In genomic region chr6:149271348-149272340, GRCh38 we compare ENCODE assay signal across 1 cellular context.
TF ChIP-seq lines count a peak whose summit lies in the region.

No MANE protein-coding gene starts in this region.

TF ChIP-seq in H1, 55 proteins besides CTCF, POLR2A, EP300 and RAD21 (continued from another document):
- TF ChIP-seq CHD7 (IDR thresholded peaks at IDR 0.05; ENCODE audit: insufficient replicate concordance, low read length) (no peak), POU5F1 (IDR thresholded peaks at IDR 0.05; ENCODE audit: low read depth, low read length) (no peak), EGR1 (IDR thresholded peaks at IDR 0.05; ENCODE audit: borderline replicate concordance, low read depth, low read length) (no peak), RXRA (IDR thresholded peaks at IDR 0.05; ENCODE audit: insufficient read depth, low read depth, low read length) (no peak), PHF8 (conservative IDR thresholded peaks at IDR 0.05; ENCODE audit: low read depth, low read length) (no peak), SAP30 (IDR thresholded peaks at IDR 0.05; ENCODE audit: insufficient read depth, insufficient replicate concordance, low read length) (no peak), YY1 (IDR thresholded peaks at IDR 0.05; ENCODE audit: low read depth, low read length) (no peak), SUZ12 (IDR thresholded peaks at IDR 0.05; ENCODE audit: low read length) (no peak), CBX8 (IDR thresholded peaks at IDR 0.05; ENCODE audit: borderline replicate concordance, low read depth, low read length) (no peak), RNF2 (IDR thresholded peaks at IDR 0.05; ENCODE audit: borderline replicate concordance, low read depth, low read length, missing control alignments, poor library complexity, severe bottlenecking) (no peak), TCF12 (IDR thresholded peaks at IDR 0.05; ENCODE audit: low read depth, low read length) (no peak)
TF ChIP-seq in H1: peak in this region for 0.
